1 cellular context compared by ENCODE assay signal in the genomic region with DNA sequence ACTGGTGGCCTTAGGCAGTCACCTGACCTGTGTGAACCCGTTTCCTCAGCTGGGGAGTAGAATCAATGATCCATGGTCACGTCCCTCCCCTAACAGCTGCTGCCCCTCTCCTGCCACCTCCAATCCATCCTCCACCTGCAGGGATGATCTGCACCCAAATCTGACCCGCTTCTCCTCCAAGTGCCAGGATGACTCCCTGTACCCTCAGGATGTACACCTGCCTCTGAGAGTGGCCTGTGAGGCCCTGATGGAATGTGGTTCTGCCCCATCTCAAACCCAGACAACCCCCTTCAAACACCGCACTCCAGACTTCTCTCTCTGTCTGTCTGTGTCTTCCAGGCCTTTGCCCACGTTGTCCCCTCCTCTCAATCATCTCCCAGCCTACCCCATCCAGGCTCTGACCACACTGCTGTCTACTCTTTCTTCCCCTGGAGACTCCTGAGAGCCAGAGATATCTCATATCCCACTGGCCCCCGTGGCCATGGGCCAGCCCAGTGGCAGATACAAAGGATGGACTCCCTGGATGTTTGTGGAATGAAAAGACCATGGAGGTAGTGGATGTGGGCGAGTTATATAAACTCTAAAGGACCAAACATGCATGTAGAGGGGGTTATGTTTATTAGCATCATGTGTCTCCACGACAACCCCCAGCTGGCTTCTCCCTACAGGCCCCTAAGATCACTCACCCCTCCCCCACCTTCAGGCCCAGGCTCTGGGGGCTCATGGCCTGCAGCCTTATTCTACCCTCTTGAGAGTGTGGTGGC.
TF ChIP-seq lines count a peak whose summit lies in the region.

No MANE protein-coding gene starts in this region.

TF ChIP-seq in IMR-90, 13 proteins besides CTCF, POLR2A, EP300 and RAD21:
- TF ChIP-seq SMC3 (IDR thresholded peaks at IDR 0.05; ENCODE audit: low read depth, low read length) (no peak), MXI1 (IDR thresholded peaks at IDR 0.05; ENCODE audit: borderline replicate concordance, low read depth, low read length) (no peak), NFE2L2 (IDR thresholded peaks at IDR 0.05; ENCODE audit: low read depth, low read length) (no peak), CEBPB (IDR thresholded peaks at IDR 0.05; ENCODE audit: low read depth, low read length) (no peak), MAZ (IDR thresholded peaks at IDR 0.05; ENCODE audit: borderline replicate concordance, low read depth, low read length) (0 out of 2 replicates have a peak, but pooled peaks have one; percentile 15), MAFK (IDR thresholded peaks at IDR 0.05; ENCODE audit: low read depth, low read length) (no peak), RFX5 (IDR thresholded peaks at IDR 0.05; ENCODE audit: low read depth, low read length) (no peak; the same call in 1 of the 2 replicates), CHD1 (IDR thresholded peaks at IDR 0.05; ENCODE audit: low read depth, low read length) (no peak)
- TF ChIP-seq, protein P1, sequence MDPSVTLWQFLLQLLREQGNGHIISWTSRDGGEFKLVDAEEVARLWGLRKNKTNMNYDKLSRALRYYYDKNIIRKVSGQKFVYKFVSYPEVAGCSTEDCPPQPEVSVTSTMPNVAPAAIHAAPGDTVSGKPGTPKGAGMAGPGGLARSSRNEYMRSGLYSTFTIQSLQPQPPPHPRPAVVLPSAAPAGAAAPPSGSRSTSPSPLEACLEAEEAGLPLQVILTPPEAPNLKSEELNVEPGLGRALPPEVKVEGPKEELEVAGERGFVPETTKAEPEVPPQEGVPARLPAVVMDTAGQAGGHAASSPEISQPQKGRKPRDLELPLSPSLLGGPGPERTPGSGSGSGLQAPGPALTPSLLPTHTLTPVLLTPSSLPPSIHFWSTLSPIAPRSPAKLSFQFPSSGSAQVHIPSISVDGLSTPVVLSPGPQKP (IDR thresholded peaks at IDR 0.05; ENCODE audit: borderline replicate concordance, low read depth, low read length) = no peak
